17 cellular contexts compared by ENCODE assay signal in genomic region chr10:16386855-16387254, GRCh38.
"Had no signal": no experiment of that assay in that cellular context is flagged by ENCODE, and none has a peak within 500 bp of the region (broad histone marks: within the 10 kb centered on the region; RNA-seq: fewer than 3 reads in every experiment).

No MANE protein-coding gene starts in this region.

- H3K27me3 ChIP-seq: breast epithelium, left lung, transverse colon had no signal

- H3K36me3 Mint-ChIP-seq: activated naive CD8-positive, alpha-beta T cell treated with anti-CD3 and anti-CD28 coated beads, Interleukin-2, amount 10 ng/mL, durations not matched to agents 7 days and 5 days; natural killer cell treated with Interleukin-12 subunit alpha and Interleukin-12 subunit beta and Interleukin-15 and Interleukin-18, amount 100 ng/mL, for 72 hours; stimulated activated memory B cell treated with anti-CD40 and anti-IgM and Interleukin-4, amounts not matched to agents 10 μg/mL and 1 μg/mL and 100 μg/mL, for 72 hours had no signal

- H3K27me3 Mint-ChIP-seq: activated naive CD8-positive, alpha-beta T cell treated with anti-CD3 and anti-CD28 coated beads, Interleukin-2, amount 10 ng/mL, durations not matched to agents 7 days and 5 days; stimulated activated memory B cell treated with anti-CD40 and anti-IgM and Interleukin-4, amounts not matched to agents 10 μg/mL and 1 μg/mL and 100 μg/mL, for 72 hours had no signal

- ATAC-seq: activated CD4-positive, alpha-beta T cell treated with anti-CD3 and anti-CD28 coated beads for 36 hours; left lung; natural killer cell treated with Interleukin-12 subunit alpha and Interleukin-12 subunit beta and Interleukin-15 and Interleukin-18, amount 100 ng/mL, for 72 hours; right cardiac atrium; stimulated activated memory B cell treated with anti-CD40 and anti-IgM and Interleukin-4, amounts not matched to agents 10 μg/mL and 1 μg/mL and 100 μg/mL, for 72 hours had no signal

- H3K9me3 Mint-ChIP-seq: activated CD4-positive, alpha-beta memory T cell treated with anti-CD3 and anti-CD28 coated beads, Interleukin-2, amount 10 ng/mL, durations not matched to agents 7 days and 5 days; activated naive CD8-positive, alpha-beta T cell treated with anti-CD3 and anti-CD28 coated beads, Interleukin-2, amount 10 ng/mL, durations not matched to agents 7 days and 5 days; natural killer cell treated with Interleukin-12 subunit alpha and Interleukin-12 subunit beta and Interleukin-15 and Interleukin-18, amount 100 ng/mL, for 72 hours; stimulated activated memory B cell treated with anti-CD40 and anti-IgM and Interleukin-4, amounts not matched to agents 10 μg/mL and 1 μg/mL and 100 μg/mL, for 72 hours had no signal

- H3K36me3 ChIP-seq: breast epithelium, left lung, transverse colon had no signal

- H3K4me3 Mint-ChIP-seq: activated CD4-positive, alpha-beta memory T cell treated with anti-CD3 and anti-CD28 coated beads, Interleukin-2, amount 10 ng/mL, durations not matched to agents 7 days and 5 days; activated CD4-positive, alpha-beta T cell treated with anti-CD3 and anti-CD28 coated beads for 36 hours; activated naive CD8-positive, alpha-beta T cell treated with anti-CD3 and anti-CD28 coated beads, Interleukin-2, amount 10 ng/mL, durations not matched to agents 7 days and 5 days; natural killer cell treated with Interleukin-12 subunit alpha and Interleukin-12 subunit beta and Interleukin-15 and Interleukin-18, amount 100 ng/mL, for 72 hours; stimulated activated memory B cell treated with anti-CD40 and anti-IgM and Interleukin-4, amounts not matched to agents 10 μg/mL and 1 μg/mL and 100 μg/mL, for 72 hours had no signal

- DNase-seq: activated CD4-positive, alpha-beta memory T cell treated with anti-CD3 and anti-CD28 coated beads, Interleukin-2, amount 10 ng/mL, durations not matched to agents 7 days and 5 days; activated CD4-positive, alpha-beta T cell treated with anti-CD3 and anti-CD28 coated beads for 36 hours; activated CD8-positive, alpha-beta memory T cell treated with anti-CD3 and anti-CD28 coated beads, Interleukin-2, amount 50 U/mL, for 4 hours; activated naive CD8-positive, alpha-beta T cell treated with anti-CD3 and anti-CD28 coated beads, Interleukin-2, amount 10 ng/mL, durations not matched to agents 7 days and 5 days; aorta; dermis blood vessel endothelial cell; hippocampal formation; left lung; occipital lobe; right cardiac atrium; transverse colon had no signal

- H3K4me3 ChIP-seq: breast epithelium, left lung, smooth muscle cell, transverse colon had no signal

- H3K4me2 ChIP-seq: smooth muscle cell had no signal

- H3K4me1 Mint-ChIP-seq: activated CD4-positive, alpha-beta memory T cell treated with anti-CD3 and anti-CD28 coated beads, Interleukin-2, amount 10 ng/mL, durations not matched to agents 7 days and 5 days; activated CD4-positive, alpha-beta T cell treated with anti-CD3 and anti-CD28 coated beads for 36 hours; activated naive CD8-positive, alpha-beta T cell treated with anti-CD3 and anti-CD28 coated beads, Interleukin-2, amount 10 ng/mL, durations not matched to agents 7 days and 5 days; stimulated activated memory B cell treated with anti-CD40 and anti-IgM and Interleukin-4, amounts not matched to agents 10 μg/mL and 1 μg/mL and 100 μg/mL, for 72 hours had no signal

- H3K9me3 ChIP-seq: breast epithelium, left lung, transverse colon had no signal

- H3K27ac Mint-ChIP-seq: activated CD4-positive, alpha-beta memory T cell treated with anti-CD3 and anti-CD28 coated beads, Interleukin-2, amount 10 ng/mL, durations not matched to agents 7 days and 5 days; activated CD4-positive, alpha-beta T cell treated with anti-CD3 and anti-CD28 coated beads for 36 hours; activated naive CD8-positive, alpha-beta T cell treated with anti-CD3 and anti-CD28 coated beads, Interleukin-2, amount 10 ng/mL, durations not matched to agents 7 days and 5 days; natural killer cell treated with Interleukin-12 subunit alpha and Interleukin-12 subunit beta and Interleukin-15 and Interleukin-18, amount 100 ng/mL, for 72 hours; progenitor cell of endocrine pancreas; stimulated activated memory B cell treated with anti-CD40 and anti-IgM and Interleukin-4, amounts not matched to agents 10 μg/mL and 1 μg/mL and 100 μg/mL, for 72 hours had no signal

- H3K4me1 ChIP-seq: breast epithelium, left lung, transverse colon had no signal

- H3K27ac ChIP-seq: breast epithelium, left lung, transverse colon, VCaP had no signal
